ENCODE assay signal across 22 cellular contexts in the genomic region with DNA sequence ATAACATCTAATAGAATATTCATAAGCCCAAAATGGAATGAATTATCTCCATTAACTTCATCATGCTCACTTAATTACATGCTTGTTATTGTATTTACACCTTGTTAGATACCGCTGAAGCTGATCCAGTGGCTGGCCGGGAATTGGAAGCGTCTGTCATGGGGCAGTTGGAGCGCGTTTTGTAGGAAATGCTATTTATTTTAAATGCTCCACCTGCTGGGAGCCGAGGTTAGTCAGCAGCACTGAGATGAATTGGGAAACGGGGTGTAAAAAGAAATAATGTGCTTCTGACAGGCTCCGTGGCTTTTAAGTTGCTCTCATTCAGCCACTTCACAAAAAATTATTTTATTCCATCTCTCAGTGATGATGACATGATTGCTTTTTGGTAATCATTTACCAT. TPM values are rescaled to one million over a fixed set of nuclear protein-coding genes. Genes with fewer than 3 reads are reported as not detected.
DNase-seq lines count a peak whose midpoint lies in the region; TF ChIP-seq lines count a peak whose summit lies in the region.
"Had no signal": no experiment of that assay in that cellular context is flagged by ENCODE, and none has a peak within 500 bp of the region (broad histone marks: within the 10 kb centered on the region; RNA-seq: fewer than 3 reads in every experiment).

No MANE protein-coding gene starts in this region.

- no peak overlapping the region for H3K4me3 ChIP-seq in kidney epithelial cell (ENCODE audit: low read depth, low read length)
- H3K4me3 ChIP-seq in lower leg skin (ENCODE audit: low read depth, poor library complexity, severe bottlenecking), result no peak overlapping the region
- no peak overlapping the region for H3K4me3 ChIP-seq in CD8-positive, alpha-beta memory T cell (ENCODE audit: low read length)
- H3K4me3 ChIP-seq: adrenal gland, esophagus squamous epithelium, GM23248, left lung, mucosa of descending colon had no signal

- no peak overlapping the region for H3K4me3 Mint-ChIP-seq in activated T-helper 1 cell treated with anti-CD3 and anti-CD28 coated beads, Interleukin-12 subunit alpha, Interleukin-12 subunit beta, Interleukin-2, Interleukin-4 antibody, amounts not matched to agents 30 ng/mL and 10 ng/mL and 1 ng/mL, durations not matched to agents 14 hours and 24 hours and 36 hours
- no peak overlapping the region for H3K4me3 Mint-ChIP-seq in CD8-positive, alpha-beta memory T cell
- H3K4me3 Mint-ChIP-seq: central memory CD8-positive, alpha-beta T cell; T-cell had no signal

- H3K27me3 Mint-ChIP-seq in activated T-helper 1 cell treated with anti-CD3 and anti-CD28 coated beads, Interleukin-12 subunit alpha, Interleukin-12 subunit beta, Interleukin-2, Interleukin-4 antibody, amounts not matched to agents 30 ng/mL and 10 ng/mL and 1 ng/mL, durations not matched to agents 14 hours and 24 hours and 36 hours (ENCODE audit: insufficient read depth), result no peaks in the 10 kb centered on the region
- H3K27me3 Mint-ChIP-seq in CD8-positive, alpha-beta memory T cell, result peaks cover 0 to 12% of the 10 kb centered on the region in 2 donors
- H3K27me3 Mint-ChIP-seq: central memory CD8-positive, alpha-beta T cell had no signal

- no peaks in the 10 kb centered on the region for H3K9me3 ChIP-seq in CD8-positive, alpha-beta memory T cell (ENCODE audit: low read length)
- H3K9me3 ChIP-seq: adrenal gland, esophagus squamous epithelium, left lung, mucosa of descending colon had no signal

- no peaks in the 10 kb centered on the region for H3K4me1 ChIP-seq in CD8-positive, alpha-beta memory T cell (ENCODE audit: insufficient read depth, low read length)
- H3K4me1 ChIP-seq: adrenal gland, esophagus squamous epithelium, left lung had no signal

- H3K9me3 Mint-ChIP-seq in activated T-helper 1 cell treated with anti-CD3 and anti-CD28 coated beads, Interleukin-12 subunit alpha, Interleukin-12 subunit beta, Interleukin-2, Interleukin-4 antibody, amounts not matched to agents 30 ng/mL and 10 ng/mL and 1 ng/mL, durations not matched to agents 14 hours and 24 hours and 36 hours, result no peaks in the 10 kb centered on the region
- H3K9me3 Mint-ChIP-seq in CD8-positive, alpha-beta memory T cell, result no peaks in the 10 kb centered on the region
- H3K9me3 Mint-ChIP-seq: central memory CD8-positive, alpha-beta T cell; T-cell had no signal

- no peaks in the 10 kb centered on the region for H3K4me1 Mint-ChIP-seq in activated T-helper 1 cell treated with anti-CD3 and anti-CD28 coated beads, Interleukin-12 subunit alpha, Interleukin-12 subunit beta, Interleukin-2, Interleukin-4 antibody, amounts not matched to agents 30 ng/mL and 10 ng/mL and 1 ng/mL, durations not matched to agents 14 hours and 24 hours and 36 hours (ENCODE audit: low read depth)
- H3K4me1 Mint-ChIP-seq in CD8-positive, alpha-beta memory T cell, result no peaks in the 10 kb centered on the region
- H3K4me1 Mint-ChIP-seq: central memory CD8-positive, alpha-beta T cell; T-cell had no signal

- intact Hi-C loops in activated T-helper 1 cell treated with anti-CD3 and anti-CD28 coated beads, Interleukin-12 subunit alpha, Interleukin-12 subunit beta, Interleukin-2, Interleukin-4 antibody, amounts not matched to agents 30 ng/mL and 10 ng/mL and 1 ng/mL, durations not matched to agents 14 hours and 24 hours and 36 hours (cut with micrococcal nuclease), result no loop called here
- intact Hi-C loops in lower leg skin (cut with DNase I; ENCODE audit: low total_unique reads), result no loop called here

- CTCF ChIA-PET in RWPE1 (lab: Yijun Ruan, JAX), result no interaction called here
- CTCF ChIA-PET in CD8-positive, alpha-beta memory T cell (lab: Charles Lee), result no interaction called here

- TF ChIP-seq POLR2A in lower leg skin (IDR thresholded peaks at IDR 0.05), result no peak

- TF ChIP-seq CTCF in C4-2B (conservative IDR thresholded peaks at IDR 0.05) (0 out of 2 replicates have a peak, but pooled peaks have one; percentile 4), kidney epithelial cell (IDR thresholded peaks at IDR 0.05; ENCODE audit: insufficient read depth, low read length, poor library complexity, severe bottlenecking) (peak; percentile 14), RWPE1 (conservative IDR thresholded peaks at IDR 0.05; ENCODE audit: low read depth) (no peak), lower leg skin (IDR thresholded peaks at IDR 0.05) (no peak)

- H3K27me3 ChIP-seq in kidney epithelial cell (ENCODE audit: control insufficient read depth, insufficient read depth, low read length), result no peaks in the 10 kb centered on the region
- H3K27me3 ChIP-seq in CD8-positive, alpha-beta memory T cell (ENCODE audit: insufficient read depth, low read length, poor library complexity, severe bottlenecking), result no peaks in the 10 kb centered on the region
- H3K27me3 ChIP-seq: adrenal gland, esophagus squamous epithelium, left lung had no signal

- peaks cover 5% of the 10 kb centered on the region for H3K36me3 Mint-ChIP-seq in activated T-helper 1 cell treated with anti-CD3 and anti-CD28 coated beads, Interleukin-12 subunit alpha, Interleukin-12 subunit beta, Interleukin-2, Interleukin-4 antibody, amounts not matched to agents 30 ng/mL and 10 ng/mL and 1 ng/mL, durations not matched to agents 14 hours and 24 hours and 36 hours (ENCODE audit: low read depth)
- peaks cover 0 to 7% (median 3%) of the 10 kb centered on the region in 3 donors for H3K36me3 Mint-ChIP-seq in CD8-positive, alpha-beta memory T cell

- no peak overlapping the region for H3K27ac ChIP-seq in C4-2B
- H3K27ac ChIP-seq in RWPE1, result no peak overlapping the region
- no peak overlapping the region for H3K27ac ChIP-seq in CD8-positive, alpha-beta memory T cell (ENCODE audit: low read depth, low read length)
- H3K27ac ChIP-seq: adrenal gland, esophagus squamous epithelium, GM23248, left lung had no signal

- peak overlapping the region; percentile 34 for H3K27ac Mint-ChIP-seq in activated T-helper 1 cell treated with anti-CD3 and anti-CD28 coated beads, Interleukin-12 subunit alpha, Interleukin-12 subunit beta, Interleukin-2, Interleukin-4 antibody, amounts not matched to agents 30 ng/mL and 10 ng/mL and 1 ng/mL, durations not matched to agents 14 hours and 24 hours and 36 hours
- H3K27ac Mint-ChIP-seq in CD8-positive, alpha-beta memory T cell, result no peak overlapping the region
- H3K27ac Mint-ChIP-seq: T-cell had no signal

- 63 to 93% methylated on average over 8 of the region's 8 CpGs for WGBS in lower leg skin, 2 donors

- POLR2A ChIA-PET in RWPE1 (lab: Yijun Ruan, JAX; ENCODE audit: low non-redundant PET), result no interaction called here
- POLR2A ChIA-PET in CD8-positive, alpha-beta memory T cell (lab: Charles Lee), result no interaction called here

- DNase-seq in NCI-H146 (lab: John Stamatoyannopoulos, UW) (peak; percentile 81), kidney epithelial cell (ENCODE audit: low read depth) (no peak), RWPE1 (ENCODE audit: low spot score) (no peak), lower leg skin (ENCODE audit: low spot score in 2 of 2) (no peak), NCI-H1092 (lab: John Stamatoyannopoulos, UW) (no peak)
- no peak for DNase-seq in activated T-helper 1 cell treated with anti-CD3 and anti-CD28 coated beads, Interleukin-12 subunit alpha, Interleukin-12 subunit beta, Interleukin-2, Interleukin-4 antibody, amounts not matched to agents 30 ng/mL and 10 ng/mL and 1 ng/mL, durations not matched to agents 14 hours and 24 hours and 36 hours (ENCODE audit: low spot score)
- no peak for DNase-seq in CD8-positive, alpha-beta memory T cell
- DNase-seq: activated CD4-positive, alpha-beta T cell treated with anti-CD3 and anti-CD28 coated beads for 4 hours; activated gamma-delta T cell; adrenal gland; effector memory CD4-positive, alpha-beta T cell; esophagus squamous epithelium; GM23248; Karpas-422; left lung; mucosa of descending colon; NCI-H510A; Right ventricle myocardium superior; T-cell had no signal

- H3K36me3 ChIP-seq in kidney epithelial cell (ENCODE audit: control insufficient read depth, insufficient read depth, low read length), result no peaks in the 10 kb centered on the region
- H3K36me3 ChIP-seq in CD8-positive, alpha-beta memory T cell (ENCODE audit: insufficient read depth, low read length), result no peaks in the 10 kb centered on the region
- H3K36me3 ChIP-seq: adrenal gland, esophagus squamous epithelium, left lung had no signal

RNA-seq across cellular contexts. Expression of a gene that starts 25.2 kb away (rescaled TPM):
- not detected in 2 replicates for total RNA-seq in activated T-helper 1 cell treated with anti-CD3 and anti-CD28 coated beads, Interleukin-12 subunit alpha, Interleukin-12 subunit beta, Interleukin-2, Interleukin-4 antibody, amounts not matched to agents 30 ng/mL and 10 ng/mL and 1 ng/mL, durations not matched to agents 14 hours and 24 hours and 36 hours
- total RNA-seq in kidney epithelial cell (not detected in 2 replicates), lower leg skin (not detected)
- total RNA-seq in CD8-positive, alpha-beta memory T cell, result not detected
- not detected for polyA plus RNA-seq in CD8-positive, alpha-beta memory T cell
- total RNA-seq: adrenal gland, esophagus squamous epithelium, GM23248, Right ventricle myocardium superior, sciatic nerve, T-cell had no signal
- polyA plus RNA-seq: adrenal gland, GM23248 had no signal

Comparison
In these comparisons a context has a peak if more than half of its experiments do, and no peak if none do; other contexts are left out.
1. CTCF ChIP-seq: peak in C4-2B (single experiment) and kidney epithelial cell (single experiment); none in RWPE1 (single experiment) and lower leg skin (0 of 3).